Comparison of ENCODE assay signal across 28 cellular contexts in genomic region chr3:32037932-32038271, GRCh38. TPM values are rescaled to one million over a fixed set of nuclear protein-coding genes. Genes with fewer than 3 reads are reported as not detected.
DNase-seq lines count a peak whose midpoint lies in the region; ATAC-seq and TF ChIP-seq lines count a peak whose summit lies in the region.
"Had no signal": no experiment of that assay in that cellular context is flagged by ENCODE, and none has a peak within 500 bp of the region (broad histone marks: within the 10 kb centered on the region; RNA-seq: fewer than 3 reads in every experiment).

No MANE protein-coding gene starts in this region.

- H3K4me1 ChIP-seq in heart left ventricle = peaks cover 0 to 8% (median 0%) of the 10 kb centered on the region in 12 donors
- no peaks in the 10 kb centered on the region for H3K4me1 ChIP-seq in hepatocyte (ENCODE audit: insufficient read depth)
- H3K4me1 ChIP-seq in osteoblast (ENCODE audit: insufficient read depth, low read length) = no peaks in the 10 kb centered on the region

- ATAC-seq in left cardiac atrium (peak; percentile 14 to 40), heart left ventricle (no peak), GM19467 (IDR thresholded peaks at IDR 0.05; ENCODE audit: unreplicated experiment) (no peak)
- ATAC-seq: naive thymus-derived CD4-positive, alpha-beta T cell had no signal

- H2AFZ ChIP-seq in hepatocyte = peak overlapping the region; percentile 23
- H2AFZ ChIP-seq in osteoblast (ENCODE audit: low read length) = peak overlapping the region; percentile 82

- DNase-seq in left cardiac atrium (no peak), heart left ventricle (no peak), hepatocyte (ENCODE audit: low spot score) (no peak), osteoblast (ENCODE audit: insufficient read length, low spot score, missing footprints) (no peak), MCF 10A (ENCODE audit: unreplicated experiment) (no peak), NCI-H2029 treated with DMSO at 0.1 percent for 48 hours (lab: John Stamatoyannopoulos, UW) (no peak), ureter (ENCODE audit: low spot score) (no peak)
- DNase-seq: activated CD4-positive, alpha-beta T cell treated with anti-CD3 and anti-CD28 coated beads, Interleukin-2, amount 50 U/mL, for 4 hours; activated naive CD4-positive, alpha-beta T cell treated with anti-CD3 and anti-CD28 coated beads for 36 hours; AML-193; CD4-positive, alpha-beta memory T cell; effector CD8-positive, alpha-beta T cell; H7; heart right ventricle; KBM-7; MG63; naive thymus-derived CD4-positive, alpha-beta T cell; NCI-H1105 treated with DMSO at 0.1 percent for 48 hours; NCI-H2029; NCI-H2227 treated with DMSO at 0.1 percent for 48 hours; NCI-H526 treated with DMSO at 0.1 percent for 48 hours; posterior cingulate gyrus; stimulated activated naive CD4-positive, alpha-beta T cell treated with Interleukin-2 at 50 U/mL for 16 hours; T-helper 1 cell; testis had no signal

- H3K36me3 Mint-ChIP-seq in MCF 10A (ENCODE audit: insufficient read depth, unreplicated experiment) = no peaks in the 10 kb centered on the region

- no peaks in the 10 kb centered on the region for H4K20me1 ChIP-seq in hepatocyte (ENCODE audit: insufficient read depth, poor library complexity, severe bottlenecking)
- H4K20me1 ChIP-seq in osteoblast (ENCODE audit: insufficient read depth, low read length) = no peaks in the 10 kb centered on the region

- H3K27me3 ChIP-seq in heart left ventricle = no peaks in the 10 kb centered on the region
- H3K27me3 ChIP-seq in hepatocyte = no peaks in the 10 kb centered on the region
- no peaks in the 10 kb centered on the region for H3K27me3 ChIP-seq in osteoblast (ENCODE audit: insufficient read depth, low read length)
- H3K27me3 ChIP-seq: heart right ventricle, MG63, testis, vagina had no signal

- 73 to 82% (median 77%) methylated on average over 3 of the region's 3 CpGs for WGBS in heart left ventricle, 4 donors
- 74% methylated on average over 3 of the region's 3 CpGs for WGBS in hepatocyte (ENCODE audit: low lambda C conversion rate, missing lambda C conversion rate)

- TF ChIP-seq CTCF in heart left ventricle (IDR thresholded peaks at IDR 0.05) = no peak
- TF ChIP-seq CTCF in hepatocyte (IDR thresholded peaks at IDR 0.05; ENCODE audit: poor library complexity) = no peak
- no peak for TF ChIP-seq CTCF in osteoblast (IDR thresholded peaks at IDR 0.05; ENCODE audit: extremely low read depth, low read depth, low read length)
- TF ChIP-seq CTCF in MCF 10A (IDR thresholded peaks at IDR 0.05; ENCODE audit: unreplicated experiment) = no peak

- no peak for TF ChIP-seq POLR2A in heart left ventricle (IDR thresholded peaks at IDR 0.05)

- H3K36me3 ChIP-seq in heart left ventricle = no peaks in the 10 kb centered on the region
- no peaks in the 10 kb centered on the region for H3K36me3 ChIP-seq in hepatocyte (replicated peaks; ENCODE audit: insufficient read depth, low read depth)
- no peaks in the 10 kb centered on the region for H3K36me3 ChIP-seq in osteoblast (ENCODE audit: insufficient read depth, low read length)
- H3K36me3 ChIP-seq: heart right ventricle, MG63, vagina had no signal

- H3K4me3 Mint-ChIP-seq in MCF 10A (ENCODE audit: unreplicated experiment) = no peak overlapping the region
- H3K4me3 Mint-ChIP-seq: activated naive CD4-positive, alpha-beta T cell treated with anti-CD3 and anti-CD28 coated beads for 36 hours; activated T-helper 1 cell treated with anti-CD3 and anti-CD28 coated beads, Interleukin-12 subunit alpha, Interleukin-12 subunit beta, Interleukin-2, Interleukin-4 antibody, amounts not matched to agents 30 ng/mL and 10 ng/mL and 1 ng/mL, durations not matched to agents 14 hours and 24 hours and 36 hours; CD4-positive, alpha-beta memory T cell; naive thymus-derived CD4-positive, alpha-beta T cell had no signal

- peaks cover 7% of the 10 kb centered on the region for H3K9me3 Mint-ChIP-seq in MCF 10A (ENCODE audit: unreplicated experiment)

- no peak overlapping the region for H3K4me3 ChIP-seq in heart left ventricle
- H3K4me3 ChIP-seq in hepatocyte = no peak overlapping the region
- no peak overlapping the region for H3K4me3 ChIP-seq in osteoblast (ENCODE audit: insufficient read depth, low read length)
- H3K4me3 ChIP-seq: heart right ventricle, MG63, testis, vagina had no signal

- H3K4me1 Mint-ChIP-seq in MCF 10A (ENCODE audit: insufficient read depth, unreplicated experiment) = peaks cover 8% of the 10 kb centered on the region
- H3K4me1 Mint-ChIP-seq: CD4-positive, alpha-beta memory T cell; naive thymus-derived CD4-positive, alpha-beta T cell had no signal

- POLR2A ChIA-PET in MCF 10A (lab: Yijun Ruan, JAX) = no interaction called here

- BruUV-seq in MCF 10A (replicated peaks; lab: Mats Ljungman, UMichigan) = no TSS peak

- H3K27me3 Mint-ChIP-seq in MCF 10A (ENCODE audit: insufficient read depth, unreplicated experiment) = no peaks in the 10 kb centered on the region

- H3K9me3 ChIP-seq in heart left ventricle = peaks cover 0 to 13% (median 3%) of the 10 kb centered on the region in 12 donors
- H3K9me3 ChIP-seq in hepatocyte (ENCODE audit: low read depth) = peaks cover 7% of the 10 kb centered on the region
- peaks cover 2% of the 10 kb centered on the region for H3K9me3 ChIP-seq in osteoblast (ENCODE audit: low read depth, low read length)
- H3K9me3 ChIP-seq: MG63, testis, vagina had no signal

- no peak overlapping the region for H3K27ac Mint-ChIP-seq in MCF 10A (ENCODE audit: low read depth, unreplicated experiment)
- H3K27ac Mint-ChIP-seq: activated naive CD4-positive, alpha-beta T cell treated with anti-CD3 and anti-CD28 coated beads for 36 hours; activated T-helper 1 cell treated with anti-CD3 and anti-CD28 coated beads, Interleukin-12 subunit alpha, Interleukin-12 subunit beta, Interleukin-2, Interleukin-4 antibody, amounts not matched to agents 30 ng/mL and 10 ng/mL and 1 ng/mL, durations not matched to agents 14 hours and 24 hours and 36 hours; CD4-positive, alpha-beta memory T cell; naive thymus-derived CD4-positive, alpha-beta T cell had no signal

- intact Hi-C loops in left cardiac atrium (cut with DNase I) = no loop called here
- intact Hi-C loops in heart left ventricle (cut with DNase I) = loop anchor here in 1 of 10 donors (5.0 kb wide), 1 partner anchor 99 kb away; no protein-coding TSS in a partner anchor
- intact Hi-C loops in MCF 10A (cut with micrococcal nuclease) = no loop called here

- CTCF ChIA-PET in MCF 10A (lab: Yijun Ruan, JAX) = interaction anchor here (0.9 to 4.9 kb wide), 4 partner anchors 15 to 106 kb away, joined by 3 to 28 read pairs (median 4); no protein-coding TSS in a partner anchor

- H3K9me2 ChIP-seq in hepatocyte (replicated peaks; ENCODE audit: insufficient read depth) = no peaks in the 10 kb centered on the region

- H3K4me2 ChIP-seq in hepatocyte (peak overlapping the region; percentile 22), osteoblast (ENCODE audit: insufficient read depth, low read length) (no peak overlapping the region)

- H3K79me2 ChIP-seq in hepatocyte (no peaks in the 10 kb centered on the region), osteoblast (ENCODE audit: insufficient read depth, low read length) (no peaks in the 10 kb centered on the region)

- H3K27ac ChIP-seq in heart left ventricle = no peak overlapping the region
- H3K27ac ChIP-seq in hepatocyte = peak overlapping the region; percentile 4
- H3K27ac ChIP-seq in osteoblast (ENCODE audit: low read depth, low read length) = no peak overlapping the region
- H3K27ac ChIP-seq: heart right ventricle, testis, vagina had no signal

RNA-seq across cellular contexts. Expression of gene ZNF860, which starts 56.4 kb away (rescaled TPM):
- total RNA-seq in left cardiac atrium (under 1 TPM; 0.13 to 0.29 TPM), heart left ventricle (under 1 TPM in 5 of 9 donors, not detected in 4; 0.12 to 0.53 (median 0.23) TPM), hepatocyte (0.80 and 2.2 TPM in 2 replicates), osteoblast (0.59 and 0.72 TPM in 2 replicates), MCF 10A (2022) (11.7 and 12.5 TPM in 2 replicates), ureter (4.4 TPM)
- polyA plus RNA-seq in heart left ventricle (under 1 TPM; 0.08 to 0.14 TPM), hepatocyte (0.32 and 1.3 TPM in 2 replicates)
- total RNA-seq: CD4-positive, alpha-beta memory T cell had no signal
- polyA plus RNA-seq: naive thymus-derived CD4-positive, alpha-beta T cell had no signal

RNA-seq across cellular contexts. Expression of gene OSBPL10, which starts 56.8 kb away (rescaled TPM):
- total RNA-seq in left cardiac atrium (1 to 10 TPM; 5.7 to 5.8 TPM), heart left ventricle (10 to 100 TPM in 1 of 9 donors, 1 to 10 TPM in 8; 2.5 to 12.7 (median 5.5) TPM), hepatocyte (22.3 and 32.8 TPM in 2 replicates), osteoblast (25.0 and 29.0 TPM in 2 replicates), MCF 10A (2022) (128 and 172 TPM in 2 replicates), ureter (36.3 TPM)
- polyA plus RNA-seq in heart left ventricle (1 to 10 TPM; 1.3 to 2.1 TPM), hepatocyte (18.2 and 32.1 TPM in 2 replicates)
- total RNA-seq: CD4-positive, alpha-beta memory T cell had no signal

Comparison
In these comparisons a context has a peak if more than half of its experiments do, and no peak if none do; other contexts are left out.
1. ATAC-seq: peak in left cardiac atrium (2 of 2); none in heart left ventricle (0 of 4) and GM19467 (single experiment).